Comparison of ENCODE assay signal across 1 cellular context in genomic region chr10:45593938-45594275, GRCh38.
A peak's percentile ranks its signal among the peaks of the same experiment; 100 is the strongest.
TF ChIP-seq lines count a peak whose summit lies in the region.

No MANE protein-coding gene starts in this region.

TF ChIP-seq in K562, 482 proteins besides CTCF, POLR2A, EP300 and RAD21 (continued from another document):
- no peak for TF ChIP-seq ELK3 (CRISPR knock-in tag; IDR thresholded peaks at IDR 0.05)
- TF ChIP-seq FOXA1 (IDR thresholded peaks at IDR 0.05; ENCODE audit: borderline replicate concordance) = 0 out of 2 replicates have a peak, but pooled peaks have one; percentile 2
